ENCODE assay signal across 1 cellular context in genomic region chr2:86440631-86441391, GRCh38.
A peak's percentile ranks its signal among the peaks of the same experiment; 100 is the strongest.
TF ChIP-seq lines count a peak whose summit lies in the region.

Gene KDM3A (plus strand): TSS chr2:86441371. CDS start chr2:86442048, 677 bp downstream.

TF ChIP-seq in HepG2, 621 proteins besides CTCF, POLR2A, EP300 and RAD21 (continued from another document and continues in another):
- 0 out of 2 replicates have a peak, but pooled peaks have one; percentile 78 for TF ChIP-seq DMTF1 (CRISPR knock-in tag; IDR thresholded peaks at IDR 0.05)
- peak; percentile 54; the same call in 1 of the 2 replicates for TF ChIP-seq ZNF720 (CRISPR knock-in tag; IDR thresholded peaks at IDR 0.05)
- peak; percentile 99 for TF ChIP-seq SMYD3 (CRISPR knock-in tag; IDR thresholded peaks at IDR 0.05)
- TF ChIP-seq ZNF318 (CRISPR knock-in tag; IDR thresholded peaks at IDR 0.05) = peak; percentile 99
- peak; percentile 99 for TF ChIP-seq ZNF619 (CRISPR knock-in tag; IDR thresholded peaks at IDR 0.05)
- TF ChIP-seq ZNF547 (CRISPR knock-in tag; IDR thresholded peaks at IDR 0.05) = peak; percentile 100
- peak; percentile 76; the same call in 1 of the 2 replicates for TF ChIP-seq ZFP36L2 (CRISPR knock-in tag; IDR thresholded peaks at IDR 0.05)
- TF ChIP-seq TRAFD1 (CRISPR knock-in tag; IDR thresholded peaks at IDR 0.05; ENCODE audit: borderline replicate concordance) = peak; percentile 99
- peak; percentile 90; the same call in 1 of the 2 replicates for TF ChIP-seq KLF13 (CRISPR knock-in tag; IDR thresholded peaks at IDR 0.05)
- TF ChIP-seq ZNF83 (CRISPR knock-in tag; IDR thresholded peaks at IDR 0.05; ENCODE audit: borderline replicate concordance) = peak; percentile 87
- peak; percentile 99 for TF ChIP-seq MXD3 (CRISPR knock-in tag; IDR thresholded peaks at IDR 0.05)
- peak; percentile 98 for TF ChIP-seq MEIS2 (CRISPR knock-in tag; IDR thresholded peaks at IDR 0.05)
- peak; percentile 99 for TF ChIP-seq ZFP41 (CRISPR knock-in tag; IDR thresholded peaks at IDR 0.05; ENCODE audit: borderline replicate concordance)
- peak; percentile 99 for TF ChIP-seq IKZF5 (CRISPR knock-in tag; IDR thresholded peaks at IDR 0.05)
- peak; percentile 99 for TF ChIP-seq ZSCAN30 (CRISPR knock-in tag; IDR thresholded peaks at IDR 0.05)
- peak; percentile 99 for TF ChIP-seq ZNF557 (CRISPR knock-in tag; IDR thresholded peaks at IDR 0.05)
- peak; percentile 99 for TF ChIP-seq ZNF280D (CRISPR knock-in tag; IDR thresholded peaks at IDR 0.05)
- peak; percentile 91; the same call in 1 of the 2 replicates for TF ChIP-seq TEAD2 (CRISPR knock-in tag; IDR thresholded peaks at IDR 0.05)
- TF ChIP-seq ISL2 (CRISPR knock-in tag; IDR thresholded peaks at IDR 0.05) = peak; percentile 83
- peak; percentile 99 for TF ChIP-seq ZMYM2 (CRISPR knock-in tag; IDR thresholded peaks at IDR 0.05)
- peak; percentile 99 for TF ChIP-seq ZNF407 (CRISPR knock-in tag; IDR thresholded peaks at IDR 0.05; ENCODE audit: not compliant biosample characterization)
- no peak for TF ChIP-seq SMARCC2 (IDR thresholded peaks at IDR 0.05)
- TF ChIP-seq SIX4 (CRISPR knock-in tag; IDR thresholded peaks at IDR 0.05) = peak; percentile 79; the same call in 1 of the 2 replicates
- TF ChIP-seq RFX5 (IDR thresholded peaks at IDR 0.05; ENCODE audit: low read depth, low read length) = peak; percentile 47
- TF ChIP-seq ADNP (CRISPR knock-in tag; IDR thresholded peaks at IDR 0.05) = no peak
- peak; percentile 16 for TF ChIP-seq HNRNPH1 (optimal IDR thresholded peaks at IDR 0.05; ENCODE audit: low read depth, low read length)
- peak; percentile 84 for TF ChIP-seq NR2F6 (IDR thresholded peaks at IDR 0.05)
- no peak; the same call in none of the 2 replicates for TF ChIP-seq NR2F6 (CRISPR knock-in tag; IDR thresholded peaks at IDR 0.05)
- no peak; the same call in 1 of the 2 replicates for TF ChIP-seq ZNF672 (CRISPR knock-in tag; IDR thresholded peaks at IDR 0.05)
- TF ChIP-seq ZNF431 (CRISPR knock-in tag; IDR thresholded peaks at IDR 0.05; ENCODE audit: borderline replicate concordance, low read depth) = peak; percentile 99; the same call in 1 of the 2 replicates
